8 cellular contexts compared by ENCODE assay signal in genomic region chr13:92187378-92187989, GRCh38.
DNase-seq lines count a peak whose midpoint lies in the region; ATAC-seq, FAIRE-seq and TF ChIP-seq lines count a peak whose summit lies in the region.

No MANE protein-coding gene starts in this region.

- H3K4me3 ChIP-seq in fibroblast of villous mesenchyme (ENCODE audit: low read depth, low read length): no peak overlapping the region

- peak; percentile 92 for FAIRE-seq in G401.6 (lab: Jason Lieb, UNC)

- TF ChIP-seq CTCF in fibroblast of villous mesenchyme (IDR thresholded peaks at IDR 0.05; ENCODE audit: insufficient read depth, low read depth, low read length): peak; percentile 86

- ATAC-seq in SK-N-SH treated with all-trans-retinoic acid at 6 μM for 48 hours: peak; percentile 78; the same call in 2 of the 3 replicates

- peak; percentile 53 for DNase-seq in A172 (ENCODE audit: low spot score)
- DNase-seq in H4 (ENCODE audit: low spot score): peak; percentile 14
- DNase-seq in Kasumi-1 (lab: John Stamatoyannopoulos, UW): peak; percentile 43 to 52
- DNase-seq in fibroblast of villous mesenchyme (ENCODE audit: low read depth): peak; percentile 34
- DNase-seq in retina: peak; percentile 40
- no peak for DNase-seq in islet precursor cell

TF ChIP-seq in SK-N-SH treated with all-trans-retinoic acid at 6 μM for 48 hours, 23 proteins besides CTCF, POLR2A, EP300 and RAD21:
- TF ChIP-seq CREB5 (CRISPR knock-in tag; IDR thresholded peaks at IDR 0.05; ENCODE audit: low read depth) (no peak), ZFP3 (CRISPR knock-in tag; IDR thresholded peaks at IDR 0.05) (no peak), TCF4 (CRISPR knock-in tag; IDR thresholded peaks at IDR 0.05; ENCODE audit: borderline replicate concordance) (no peak), SNAI2 (CRISPR knock-in tag; IDR thresholded peaks at IDR 0.05) (no peak), ZC3H10 (CRISPR knock-in tag; IDR thresholded peaks at IDR 0.05) (no peak), CSRNP3 (CRISPR knock-in tag; IDR thresholded peaks at IDR 0.05) (no peak), ZFP30 (CRISPR knock-in tag; IDR thresholded peaks at IDR 0.05) (no peak), GLIS3 (CRISPR knock-in tag; IDR thresholded peaks at IDR 0.05) (no peak), BACH2 (CRISPR knock-in tag; IDR thresholded peaks at IDR 0.05; ENCODE audit: borderline replicate concordance) (no peak), ZNF8 (CRISPR knock-in tag; IDR thresholded peaks at IDR 0.05) (no peak)
- TF ChIP-seq, protein P1, sequence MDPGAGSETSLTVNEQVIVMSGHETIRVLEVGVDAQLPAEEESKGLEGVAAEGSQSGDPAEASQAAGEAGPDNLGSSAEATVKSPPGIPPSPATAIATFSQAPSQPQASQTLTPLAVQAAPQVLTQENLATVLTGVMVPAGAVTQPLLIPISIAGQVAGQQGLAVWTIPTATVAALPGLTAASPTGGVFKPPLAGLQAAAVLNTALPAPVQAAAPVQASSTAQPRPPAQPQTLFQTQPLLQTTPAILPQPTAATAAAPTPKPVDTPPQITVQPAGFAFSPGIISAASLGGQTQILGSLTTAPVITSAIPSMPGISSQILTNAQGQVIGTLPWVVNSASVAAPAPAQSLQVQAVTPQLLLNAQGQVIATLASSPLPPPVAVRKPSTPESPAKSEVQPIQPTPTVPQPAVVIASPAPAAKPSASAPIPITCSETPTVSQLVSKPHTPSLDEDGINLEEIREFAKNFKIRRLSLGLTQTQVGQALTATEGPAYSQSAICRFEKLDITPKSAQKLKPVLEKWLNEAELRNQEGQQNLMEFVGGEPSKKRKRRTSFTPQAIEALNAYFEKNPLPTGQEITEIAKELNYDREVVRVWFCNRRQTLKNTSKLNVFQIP (CRISPR knock-in tag; IDR thresholded peaks at IDR 0.05; ENCODE audit: borderline replicate concordance, low read depth): no peak
